ENCODE assay signal across 8 cellular contexts in genomic region chr3:186109897-186110803, GRCh38. TPM values are rescaled to one million over a fixed set of nuclear protein-coding genes. Genes with fewer than 3 reads are reported as not detected.
DNase-seq lines count a peak whose midpoint lies in the region; ATAC-seq, FAIRE-seq and TF ChIP-seq lines count a peak whose summit lies in the region.

No MANE protein-coding gene starts in this region.

- FAIRE-seq in RCC 7860 (lab: Jason Lieb, UNC), result no peak

- H3K9ac ChIP-seq in neural progenitor cell, result no peak overlapping the region

- peak overlapping the region; percentile 78 for H3K4me3 Mint-ChIP-seq in activated naive CD4-positive, alpha-beta T cell treated with anti-CD3 and anti-CD28 coated beads for 36 hours
- H3K4me3 Mint-ChIP-seq in T-helper 17 cell (peak overlapping the region; percentile 97), neural progenitor cell (peak overlapping the region; percentile 88)

- no peak for TF ChIP-seq CTCF in esophagus muscularis mucosa (IDR thresholded peaks at IDR 0.05)
- no peak for TF ChIP-seq CTCF in neural progenitor cell (IDR thresholded peaks at IDR 0.05)

- peak overlapping the region; percentile 85 for H3K4me2 ChIP-seq in neural progenitor cell

- H3K79me2 ChIP-seq in neural progenitor cell (ENCODE audit: low read depth), result no peaks in the 10 kb centered on the region

- H3K4me3 ChIP-seq in esophagus muscularis mucosa, result peak overlapping the region; percentile 64 to 81 (median 72)
- H3K4me3 ChIP-seq in neural progenitor cell, result peak overlapping the region; percentile 57

- H3K27ac Mint-ChIP-seq in activated naive CD4-positive, alpha-beta T cell treated with anti-CD3 and anti-CD28 coated beads for 36 hours, result no peak overlapping the region
- no peak overlapping the region for H3K27ac Mint-ChIP-seq in activated naive CD4-positive, alpha-beta T cell treated with anti-CD3 and anti-CD28 coated beads, Interleukin-2, amount 50 U/mL, for 72 hours
- H3K27ac Mint-ChIP-seq in T-helper 17 cell, result peak overlapping the region; percentile 82
- H3K27ac Mint-ChIP-seq in neural progenitor cell, result no peak overlapping the region

- TF ChIP-seq EP300 in esophagus muscularis mucosa (IDR thresholded peaks at IDR 0.05), result no peak

- H2AFZ ChIP-seq in neural progenitor cell (replicated peaks), result peak overlapping the region; percentile 29

- H3K36me3 Mint-ChIP-seq in activated naive CD4-positive, alpha-beta T cell treated with anti-CD3 and anti-CD28 coated beads for 36 hours (ENCODE audit: low read depth), result no peaks in the 10 kb centered on the region
- H3K36me3 Mint-ChIP-seq in activated naive CD4-positive, alpha-beta T cell treated with anti-CD3 and anti-CD28 coated beads, Interleukin-2, amount 50 U/mL, for 72 hours, result peaks cover 0 to 5% of the 10 kb centered on the region in 2 donors
- H3K36me3 Mint-ChIP-seq in T-helper 17 cell (ENCODE audit: low read depth) (peaks cover 6% of the 10 kb centered on the region), neural progenitor cell (peaks cover 2% of the 10 kb centered on the region)

- H3K9me3 ChIP-seq in T-helper 17 cell (ENCODE audit: control insufficient read depth, low read length, poor library complexity, severe bottlenecking) (no peaks in the 10 kb centered on the region), esophagus muscularis mucosa (no peaks in the 10 kb centered on the region), neural progenitor cell (ENCODE audit: low read depth) (no peaks in the 10 kb centered on the region)

- CTCF ChIA-PET in activated naive CD4-positive, alpha-beta T cell treated with anti-CD3 and anti-CD28 coated beads for 36 hours (lab: Charles Lee), result interaction anchor here (0.7 kb wide), 1 partner anchor 150 kb away, joined by 3 read pairs; no protein-coding TSS in a partner anchor

- H3K36me3 ChIP-seq in esophagus muscularis mucosa (no peaks in the 10 kb centered on the region), neural progenitor cell (no peaks in the 10 kb centered on the region)

- DNase-seq in activated naive CD4-positive, alpha-beta T cell treated with anti-CD3 and anti-CD28 coated beads for 36 hours, result no peak
- DNase-seq in activated naive CD4-positive, alpha-beta T cell treated with anti-CD3 and anti-CD28 coated beads, Interleukin-2, amount 50 U/mL, for 72 hours (ENCODE audit: low spot score in 2 of 2), result no peak
- DNase-seq in T-helper 17 cell (no peak), esophagus muscularis mucosa (ENCODE audit: extremely low spot score) (no peak), neural progenitor cell (ENCODE audit: low spot score) (peak; percentile 67), NOMO-1 treated with DMSO at 0.1 percent for 48 hours (lab: John Stamatoyannopoulos, UW; ENCODE audit: unreplicated experiment) (no peak), RCC 7860 (ENCODE audit: low spot score) (no peak)

- H3K9me3 Mint-ChIP-seq in activated naive CD4-positive, alpha-beta T cell treated with anti-CD3 and anti-CD28 coated beads for 36 hours, result no peaks in the 10 kb centered on the region
- no peaks in the 10 kb centered on the region for H3K9me3 Mint-ChIP-seq in activated naive CD4-positive, alpha-beta T cell treated with anti-CD3 and anti-CD28 coated beads, Interleukin-2, amount 50 U/mL, for 72 hours
- H3K9me3 Mint-ChIP-seq in neural progenitor cell, result no peaks in the 10 kb centered on the region

- H3F3A ChIP-seq in neural progenitor cell (ENCODE audit: low read depth), result peaks cover 29% of the 10 kb centered on the region

- peaks cover 36% of the 10 kb centered on the region for H4K20me1 ChIP-seq in neural progenitor cell (ENCODE audit: low read depth)

- H3K27me3 Mint-ChIP-seq in activated naive CD4-positive, alpha-beta T cell treated with anti-CD3 and anti-CD28 coated beads for 36 hours (ENCODE audit: low read depth), result peaks cover 77% of the 10 kb centered on the region
- H3K27me3 Mint-ChIP-seq in T-helper 17 cell (peaks cover 92% of the 10 kb centered on the region), neural progenitor cell (ENCODE audit: insufficient read depth, low read depth) (peaks cover 12% of the 10 kb centered on the region)

- peak overlapping the region; percentile 73 to 82 (median 76) for H3K27ac ChIP-seq in esophagus muscularis mucosa (replicated peaks in 1 of 4)
- H3K27ac ChIP-seq in neural progenitor cell, result no peak overlapping the region

- ATAC-seq in activated naive CD4-positive, alpha-beta T cell treated with anti-CD3 and anti-CD28 coated beads, Interleukin-2, amount 50 U/mL, for 72 hours, result no peak
- no peak for ATAC-seq in T-helper 17 cell
- ATAC-seq in GM18870 (IDR thresholded peaks at IDR 0.05; ENCODE audit: unreplicated experiment), result no peak

- TF ChIP-seq POLR2A in esophagus muscularis mucosa (IDR thresholded peaks at IDR 0.05; ENCODE audit: low read depth), result no peak

- WGBS in esophagus muscularis mucosa, result 5% methylated on average over 34 of the region's 35 CpGs

- H3K4me1 Mint-ChIP-seq in activated naive CD4-positive, alpha-beta T cell treated with anti-CD3 and anti-CD28 coated beads for 36 hours (ENCODE audit: low read depth), result peaks cover 30% of the 10 kb centered on the region
- H3K4me1 Mint-ChIP-seq in T-helper 17 cell (peaks cover 35% of the 10 kb centered on the region), neural progenitor cell (peaks cover 49% of the 10 kb centered on the region)

- H3K4me1 ChIP-seq in esophagus muscularis mucosa (peaks cover 21 to 44% (median 38%) of the 10 kb centered on the region in 4 donors), neural progenitor cell (peaks cover 24% of the 10 kb centered on the region)

- H3K27me3 ChIP-seq in esophagus muscularis mucosa (peaks cover 0 to 15% (median 0%) of the 10 kb centered on the region in 4 donors), neural progenitor cell (peaks cover 93% of the 10 kb centered on the region)

- intact Hi-C loops in activated naive CD4-positive, alpha-beta T cell treated with anti-CD3 and anti-CD28 coated beads for 36 hours (cut with micrococcal nuclease), result loop anchor here (1.0 to 10.0 kb wide), 10 partner anchors 41 to 715 kb away; partner anchors contain the start of genes DNAJB11 and TRA2B
- intact Hi-C loops in esophagus muscularis mucosa (cut with DNase I), result loop anchor here (10.0 kb wide), 1 partner anchor 105 kb away; no protein-coding TSS in a partner anchor

RNA-seq across cellular contexts. Expression of gene ETV5, which starts 1.3 kb away (rescaled TPM):
- total RNA-seq in activated naive CD4-positive, alpha-beta T cell treated with anti-CD3 and anti-CD28 coated beads for 36 hours, result 1 to 10 TPM; 1.1 to 1.5 TPM
- total RNA-seq in activated naive CD4-positive, alpha-beta T cell treated with anti-CD3 and anti-CD28 coated beads, Interleukin-2, amount 50 U/mL, for 72 hours, result 1 to 10 TPM; 1.5 to 3.5 TPM
- total RNA-seq in T-helper 17 cell, result under 1 TPM in 1 of 2 donors, not detected in 1; 0.70 TPM
- 10 to 100 TPM in 2 of 4 donors, 1 to 10 TPM in 2; 6.6 to 12.4 (median 9.5) TPM for total RNA-seq in esophagus muscularis mucosa
- 12.5 and 16.3 TPM in 2 replicates for total RNA-seq in neural progenitor cell (ENCODE audit: low replicate concordance)
